1 cellular context compared by ENCODE assay signal in the genomic region with DNA sequence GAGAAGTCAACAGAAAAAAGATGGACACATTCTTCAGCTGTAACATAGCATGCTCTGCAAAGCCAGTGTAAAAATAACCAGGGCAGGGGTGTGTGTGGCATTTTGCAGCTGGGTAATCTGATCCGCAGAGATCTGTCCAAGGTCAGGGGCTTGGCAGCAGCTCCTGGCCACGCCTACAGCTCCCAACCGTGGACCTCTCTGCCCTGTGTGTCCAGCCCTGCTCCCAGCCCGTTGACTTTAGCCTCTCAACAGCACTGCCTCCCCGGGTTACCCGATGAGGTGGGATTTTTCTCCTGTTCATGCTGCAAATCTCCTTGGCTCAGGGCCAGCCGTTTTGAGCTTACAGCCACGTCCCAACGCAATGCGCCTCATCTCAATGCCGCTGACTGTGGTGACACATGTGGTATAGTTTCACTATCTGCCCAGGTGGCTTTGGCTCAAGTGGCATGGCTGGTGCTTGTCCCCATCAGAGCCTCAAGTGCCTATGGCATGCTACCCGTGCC.
A peak's percentile ranks its signal among the peaks of the same experiment; 100 is the strongest.
TF ChIP-seq lines count a peak whose summit lies in the region.

No MANE protein-coding gene starts in this region.

TF ChIP-seq in HepG2, 621 proteins besides CTCF, POLR2A, EP300 and RAD21 (continued from another document and continues in another):
- TF ChIP-seq, protein P1, sequence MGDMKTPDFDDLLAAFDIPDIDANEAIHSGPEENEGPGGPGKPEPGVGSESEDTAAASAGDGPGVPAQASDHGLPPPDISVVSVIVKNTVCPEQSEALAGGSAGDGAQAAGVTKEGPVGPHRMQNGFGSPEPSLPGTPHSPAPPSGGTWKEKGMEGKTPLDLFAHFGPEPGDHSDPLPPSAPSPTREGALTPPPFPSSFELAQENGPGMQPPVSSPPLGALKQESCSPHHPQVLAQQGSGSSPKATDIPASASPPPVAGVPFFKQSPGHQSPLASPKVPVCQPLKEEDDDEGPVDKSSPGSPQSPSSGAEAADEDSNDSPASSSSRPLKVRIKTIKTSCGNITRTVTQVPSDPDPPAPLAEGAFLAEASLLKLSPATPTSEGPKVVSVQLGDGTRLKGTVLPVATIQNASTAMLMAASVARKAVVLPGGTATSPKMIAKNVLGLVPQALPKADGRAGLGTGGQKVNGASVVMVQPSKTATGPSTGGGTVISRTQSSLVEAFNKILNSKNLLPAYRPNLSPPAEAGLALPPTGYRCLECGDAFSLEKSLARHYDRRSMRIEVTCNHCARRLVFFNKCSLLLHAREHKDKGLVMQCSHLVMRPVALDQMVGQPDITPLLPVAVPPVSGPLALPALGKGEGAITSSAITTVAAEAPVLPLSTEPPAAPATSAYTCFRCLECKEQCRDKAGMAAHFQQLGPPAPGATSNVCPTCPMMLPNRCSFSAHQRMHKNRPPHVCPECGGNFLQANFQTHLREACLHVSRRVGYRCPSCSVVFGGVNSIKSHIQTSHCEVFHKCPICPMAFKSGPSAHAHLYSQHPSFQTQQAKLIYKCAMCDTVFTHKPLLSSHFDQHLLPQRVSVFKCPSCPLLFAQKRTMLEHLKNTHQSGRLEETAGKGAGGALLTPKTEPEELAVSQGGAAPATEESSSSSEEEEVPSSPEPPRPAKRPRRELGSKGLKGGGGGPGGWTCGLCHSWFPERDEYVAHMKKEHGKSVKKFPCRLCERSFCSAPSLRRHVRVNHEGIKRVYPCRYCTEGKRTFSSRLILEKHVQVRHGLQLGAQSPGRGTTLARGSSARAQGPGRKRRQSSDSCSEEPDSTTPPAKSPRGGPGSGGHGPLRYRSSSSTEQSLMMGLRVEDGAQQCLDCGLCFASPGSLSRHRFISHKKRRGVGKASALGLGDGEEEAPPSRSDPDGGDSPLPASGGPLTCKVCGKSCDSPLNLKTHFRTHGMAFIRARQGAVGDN (CRISPR knock-in tag; IDR thresholded peaks at IDR 0.05) = peak; percentile 52
- TF ChIP-seq SMAD1 (CRISPR knock-in tag; IDR thresholded peaks at IDR 0.05; ENCODE audit: borderline replicate concordance, low read depth) (no peak), RARA (CRISPR knock-in tag; IDR thresholded peaks at IDR 0.05) (peak; percentile 30; the same call in 1 of the 2 replicates), HNF1B (CRISPR knock-in tag; IDR thresholded peaks at IDR 0.05) (0 out of 2 replicates have a peak, but pooled peaks have one; percentile 48), GATAD2A (CRISPR knock-in tag; IDR thresholded peaks at IDR 0.05) (0 out of 2 replicates have a peak, but pooled peaks have one; percentile 41), ZFP91 (CRISPR knock-in tag; IDR thresholded peaks at IDR 0.05; ENCODE audit: borderline replicate concordance) (0 out of 2 replicates have a peak, but pooled peaks have one; percentile 30), SOX6 (IDR thresholded peaks at IDR 0.05) (no peak), SOX6 (CRISPR knock-in tag; IDR thresholded peaks at IDR 0.05) (peak; percentile 16; the same call in 1 of the 2 replicates), ZNF292 (CRISPR knock-in tag; IDR thresholded peaks at IDR 0.05; ENCODE audit: borderline replicate concordance, low read depth) (peak; percentile 57; the same call in 1 of the 2 replicates), ZGPAT (CRISPR knock-in tag; IDR thresholded peaks at IDR 0.05) (peak; percentile 19; the same call in 1 of the 2 replicates), NRL (CRISPR knock-in tag; IDR thresholded peaks at IDR 0.05; ENCODE audit: borderline replicate concordance) (0 out of 2 replicates have a peak, but pooled peaks have one; percentile 55), MIER2 (CRISPR knock-in tag; IDR thresholded peaks at IDR 0.05) (peak; percentile 73; the same call in 1 of the 2 replicates), RXRB (CRISPR knock-in tag; IDR thresholded peaks at IDR 0.05; ENCODE audit: borderline replicate concordance) (peak; percentile 24; the same call in 1 of the 2 replicates), SP5 (CRISPR knock-in tag; IDR thresholded peaks at IDR 0.05; ENCODE audit: borderline replicate concordance, low read depth) (peak; percentile 45), HIC2 (CRISPR knock-in tag; IDR thresholded peaks at IDR 0.05; ENCODE audit: low read depth) (0 out of 2 replicates have a peak, but pooled peaks have one; percentile 31), ZNF597 (CRISPR knock-in tag; IDR thresholded peaks at IDR 0.05) (no peak), SALL1 (CRISPR knock-in tag; IDR thresholded peaks at IDR 0.05) (peak; percentile 63), SATB2 (CRISPR knock-in tag; IDR thresholded peaks at IDR 0.05) (no peak), SIX4 (CRISPR knock-in tag; IDR thresholded peaks at IDR 0.05) (peak; percentile 97), FOXA1 (IDR thresholded peaks at IDR 0.05) (no peak), FOXA1 (CRISPR knock-in tag; IDR thresholded peaks at IDR 0.05) (peak; percentile 32; the same call in 1 of the 2 replicates), ZSCAN25 (CRISPR knock-in tag; IDR thresholded peaks at IDR 0.05) (peak; percentile 96), HNF4A (CRISPR knock-in tag; IDR thresholded peaks at IDR 0.05) (0 out of 2 replicates have a peak, but pooled peaks have one; percentile 30), XRCC5 (optimal IDR thresholded peaks at IDR 0.05; ENCODE audit: low read length) (peak; percentile 54), PITX1 (CRISPR knock-in tag; IDR thresholded peaks at IDR 0.05) (0 out of 2 replicates have a peak, but pooled peaks have one; percentile 18), ZBTB38 (CRISPR knock-in tag; IDR thresholded peaks at IDR 0.05) (no peak), ZMYM3 (CRISPR knock-in tag; IDR thresholded peaks at IDR 0.05) (peak; percentile 11; the same call in 1 of the 2 replicates), SIX1 (CRISPR knock-in tag; IDR thresholded peaks at IDR 0.05; ENCODE audit: borderline replicate concordance) (peak; percentile 97), BATF2 (CRISPR knock-in tag; IDR thresholded peaks at IDR 0.05) (no peak)
- TF ChIP-seq, protein P2, sequence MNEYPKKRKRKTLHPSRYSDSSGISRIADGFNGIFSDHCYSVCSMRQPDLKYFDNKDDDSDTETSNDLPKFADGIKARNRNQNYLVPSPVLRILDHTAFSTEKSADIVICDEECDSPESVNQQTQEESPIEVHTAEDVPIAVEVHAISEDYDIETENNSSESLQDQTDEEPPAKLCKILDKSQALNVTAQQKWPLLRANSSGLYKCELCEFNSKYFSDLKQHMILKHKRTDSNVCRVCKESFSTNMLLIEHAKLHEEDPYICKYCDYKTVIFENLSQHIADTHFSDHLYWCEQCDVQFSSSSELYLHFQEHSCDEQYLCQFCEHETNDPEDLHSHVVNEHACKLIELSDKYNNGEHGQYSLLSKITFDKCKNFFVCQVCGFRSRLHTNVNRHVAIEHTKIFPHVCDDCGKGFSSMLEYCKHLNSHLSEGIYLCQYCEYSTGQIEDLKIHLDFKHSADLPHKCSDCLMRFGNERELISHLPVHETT (CRISPR knock-in tag; conservative IDR thresholded peaks at IDR 0.05) = no peak
- TF ChIP-seq, protein P3, sequence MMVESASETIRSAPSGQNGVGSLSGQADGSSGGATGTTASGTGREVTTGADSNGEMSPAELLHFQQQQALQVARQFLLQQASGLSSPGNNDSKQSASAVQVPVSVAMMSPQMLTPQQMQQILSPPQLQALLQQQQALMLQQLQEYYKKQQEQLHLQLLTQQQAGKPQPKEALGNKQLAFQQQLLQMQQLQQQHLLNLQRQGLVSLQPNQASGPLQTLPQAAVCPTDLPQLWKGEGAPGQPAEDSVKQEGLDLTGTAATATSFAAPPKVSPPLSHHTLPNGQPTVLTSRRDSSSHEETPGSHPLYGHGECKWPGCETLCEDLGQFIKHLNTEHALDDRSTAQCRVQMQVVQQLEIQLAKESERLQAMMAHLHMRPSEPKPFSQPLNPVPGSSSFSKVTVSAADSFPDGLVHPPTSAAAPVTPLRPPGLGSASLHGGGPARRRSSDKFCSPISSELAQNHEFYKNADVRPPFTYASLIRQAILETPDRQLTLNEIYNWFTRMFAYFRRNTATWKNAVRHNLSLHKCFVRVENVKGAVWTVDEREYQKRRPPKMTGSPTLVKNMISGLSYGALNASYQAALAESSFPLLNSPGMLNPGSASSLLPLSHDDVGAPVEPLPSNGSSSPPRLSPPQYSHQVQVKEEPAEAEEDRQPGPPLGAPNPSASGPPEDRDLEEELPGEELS (CRISPR knock-in tag; IDR thresholded peaks at IDR 0.05) = no peak
- TF ChIP-seq, protein P4, sequence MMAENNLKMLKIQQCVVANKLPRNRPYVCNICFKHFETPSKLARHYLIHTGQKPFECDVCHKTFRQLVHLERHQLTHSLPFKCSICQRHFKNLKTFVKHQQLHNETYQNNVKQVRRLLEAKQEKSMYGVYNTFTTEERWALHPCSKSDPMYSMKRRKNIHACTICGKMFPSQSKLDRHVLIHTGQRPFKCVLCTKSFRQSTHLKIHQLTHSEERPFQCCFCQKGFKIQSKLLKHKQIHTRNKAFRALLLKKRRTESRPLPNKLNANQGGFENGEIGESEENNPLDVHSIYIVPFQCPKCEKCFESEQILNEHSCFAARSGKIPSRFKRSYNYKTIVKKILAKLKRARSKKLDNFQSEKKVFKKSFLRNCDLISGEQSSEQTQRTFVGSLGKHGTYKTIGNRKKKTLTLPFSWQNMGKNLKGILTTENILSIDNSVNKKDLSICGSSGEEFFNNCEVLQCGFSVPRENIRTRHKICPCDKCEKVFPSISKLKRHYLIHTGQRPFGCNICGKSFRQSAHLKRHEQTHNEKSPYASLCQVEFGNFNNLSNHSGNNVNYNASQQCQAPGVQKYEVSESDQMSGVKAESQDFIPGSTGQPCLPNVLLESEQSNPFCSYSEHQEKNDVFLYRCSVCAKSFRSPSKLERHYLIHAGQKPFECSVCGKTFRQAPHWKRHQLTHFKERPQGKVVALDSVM (CRISPR knock-in tag; IDR thresholded peaks at IDR 0.05) = peak; percentile 57
